In the genomic region with DNA sequence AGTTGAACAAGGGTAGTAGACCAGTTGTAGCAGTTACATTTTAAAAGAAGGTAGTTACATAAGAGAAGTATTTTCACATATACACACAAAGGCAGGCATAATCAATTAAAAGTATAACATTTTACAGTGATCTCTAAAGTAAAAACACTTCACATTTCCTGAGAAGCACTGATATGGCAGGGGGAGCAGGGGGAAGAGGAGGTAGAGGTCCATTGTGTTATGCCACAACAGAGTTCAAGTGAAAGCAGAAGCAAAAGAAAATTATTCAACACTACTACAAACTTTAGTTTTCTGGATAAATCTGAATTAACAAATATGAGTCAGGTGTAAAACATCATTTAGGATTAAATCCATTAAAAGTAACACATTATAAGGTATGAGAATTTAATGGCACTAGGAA, we compare ENCODE assay signal across 1 cellular context.
TF ChIP-seq lines count a peak whose summit lies in the region.

No MANE protein-coding gene starts in this region.

TF ChIP-seq in endothelial cell of umbilical vein, 7 proteins besides CTCF, POLR2A, EP300 and RAD21 (continued from another document):
- TF ChIP-seq GATA2 (IDR thresholded peaks at IDR 0.05; ENCODE audit: insufficient read depth, insufficient read length, low read depth, low read length) (no peak), POLR2AphosphoS5 (IDR thresholded peaks at IDR 0.05; ENCODE audit: insufficient read depth, low read depth, low read length) (no peak), JUN (IDR thresholded peaks at IDR 0.05; ENCODE audit: borderline replicate concordance, insufficient read depth, insufficient read length, low read depth) (no peak)
- TF ChIP-seq, protein P1, sequence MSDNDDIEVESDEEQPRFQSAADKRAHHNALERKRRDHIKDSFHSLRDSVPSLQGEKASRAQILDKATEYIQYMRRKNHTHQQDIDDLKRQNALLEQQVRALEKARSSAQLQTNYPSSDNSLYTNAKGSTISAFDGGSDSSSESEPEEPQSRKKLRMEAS (IDR thresholded peaks at IDR 0.05; ENCODE audit: insufficient read depth, insufficient read length): no peak
